ENCODE assay signal across 14 cellular contexts in genomic region chr12:92485356-92486348, GRCh38.
DNase-seq lines count a peak whose midpoint lies in the region; ATAC-seq lines count a peak whose summit lies in the region.
"Had no signal": no experiment of that assay in that cellular context is flagged by ENCODE, and none has a peak within 500 bp of the region (broad histone marks: within the 10 kb centered on the region; RNA-seq: fewer than 3 reads in every experiment).

No MANE protein-coding gene starts in this region.

- WGBS in right cardiac atrium, result 66% methylated on average over 6 of the region's 6 CpGs

- DNase-seq in NOMO-1 treated with DMSO at 0.1 percent for 48 hours (lab: John Stamatoyannopoulos, UW; ENCODE audit: unreplicated experiment), result peak; percentile 26
- DNase-seq in NOMO-1 treated with dmso at 0.1 percent for 144 hours (lab: John Stamatoyannopoulos, UW; ENCODE audit: unreplicated experiment), result no peak
- no peak for DNase-seq in right cardiac atrium
- no peak for DNase-seq in stimulated activated naive B cell treated with anti-CD40 and anti-IgM and Interleukin-4, amounts not matched to agents 10 μg/mL and 1 μg/mL and 100 μg/mL, for 72 hours
- no peak for DNase-seq in ACHN
- DNase-seq: activated effector memory CD4-positive, alpha-beta T cell treated with Interleukin-2 at 50 U/mL for 16 hours; cortex of kidney; mammary epithelial cell; NCI-H1930; WERI-Rb-1 had no signal

- H3K27ac Mint-ChIP-seq in activated T-helper 17 cell treated with anti-CD3 and anti-CD28 coated beads, Interleukin-2, amount 50 U/mL, for 72 hours, result peak overlapping the region; percentile 81
- H3K27ac Mint-ChIP-seq in stimulated activated naive B cell treated with anti-CD40 and anti-IgM and Interleukin-4, amounts not matched to agents 10 μg/mL and 1 μg/mL and 100 μg/mL, for 72 hours, result peak overlapping the region; percentile 82

- no peaks in the 10 kb centered on the region for H3K36me3 Mint-ChIP-seq in activated T-helper 17 cell treated with anti-CD3 and anti-CD28 coated beads, Interleukin-2, amount 50 U/mL, for 72 hours (ENCODE audit: low read depth)
- H3K36me3 Mint-ChIP-seq in stimulated activated naive B cell treated with anti-CD40 and anti-IgM and Interleukin-4, amounts not matched to agents 10 μg/mL and 1 μg/mL and 100 μg/mL, for 72 hours, result peaks cover 6 to 11% of the 10 kb centered on the region in 2 donors

- peaks cover 8% of the 10 kb centered on the region for H3K9me3 Mint-ChIP-seq in activated T-helper 17 cell treated with anti-CD3 and anti-CD28 coated beads, Interleukin-2, amount 50 U/mL, for 72 hours
- H3K9me3 Mint-ChIP-seq in stimulated activated naive B cell treated with anti-CD40 and anti-IgM and Interleukin-4, amounts not matched to agents 10 μg/mL and 1 μg/mL and 100 μg/mL, for 72 hours, result peaks cover 0 to 2% of the 10 kb centered on the region in 2 donors

- ATAC-seq in activated T-helper 17 cell treated with anti-CD3 and anti-CD28 coated beads, Interleukin-2, amount 50 U/mL, for 72 hours (replicated peaks), result peak; percentile 63
- ATAC-seq in right cardiac atrium (peak; percentile 39 to 59), HG03159 (IDR thresholded peaks at IDR 0.05; ENCODE audit: unreplicated experiment) (no peak), HG03196 (IDR thresholded peaks at IDR 0.05; ENCODE audit: unreplicated experiment) (no peak)
- peak; percentile 43 to 53 for ATAC-seq in stimulated activated naive B cell treated with anti-CD40 and anti-IgM and Interleukin-4, amounts not matched to agents 10 μg/mL and 1 μg/mL and 100 μg/mL, for 72 hours (replicated peaks)

- H3K27me3 ChIP-seq in right cardiac atrium (ENCODE audit: control insufficient read depth, insufficient read depth), result no peaks in the 10 kb centered on the region

- intact Hi-C loops in right cardiac atrium (cut with DNase I), result no loop called here

- H3K4me3 ChIP-seq in right cardiac atrium (ENCODE audit: low read length), result no peak overlapping the region

- no peaks in the 10 kb centered on the region for H3K27me3 Mint-ChIP-seq in activated T-helper 17 cell treated with anti-CD3 and anti-CD28 coated beads, Interleukin-2, amount 50 U/mL, for 72 hours
- no peaks in the 10 kb centered on the region for H3K27me3 Mint-ChIP-seq in stimulated activated naive B cell treated with anti-CD40 and anti-IgM and Interleukin-4, amounts not matched to agents 10 μg/mL and 1 μg/mL and 100 μg/mL, for 72 hours

- H3K4me3 Mint-ChIP-seq in activated T-helper 17 cell treated with anti-CD3 and anti-CD28 coated beads, Interleukin-2, amount 50 U/mL, for 72 hours, result peak overlapping the region; percentile 56
- peak overlapping the region; percentile 27 to 64 for H3K4me3 Mint-ChIP-seq in stimulated activated naive B cell treated with anti-CD40 and anti-IgM and Interleukin-4, amounts not matched to agents 10 μg/mL and 1 μg/mL and 100 μg/mL, for 72 hours

- H3K4me1 ChIP-seq in right cardiac atrium (ENCODE audit: control insufficient read depth, insufficient read depth, low read length), result no peaks in the 10 kb centered on the region

- H3K4me1 Mint-ChIP-seq in activated T-helper 17 cell treated with anti-CD3 and anti-CD28 coated beads, Interleukin-2, amount 50 U/mL, for 72 hours, result peaks cover 8% of the 10 kb centered on the region
- peaks cover 35 to 56% of the 10 kb centered on the region in 2 donors for H3K4me1 Mint-ChIP-seq in stimulated activated naive B cell treated with anti-CD40 and anti-IgM and Interleukin-4, amounts not matched to agents 10 μg/mL and 1 μg/mL and 100 μg/mL, for 72 hours

- in situ Hi-C loops in ACHN (cut with HindIII; ENCODE audit: low pct_ligation_motif_present, low pct_unique_long_range_greater_than_20kb, low sequenced_read_pairs), result no loop called here

- H3K27ac ChIP-seq in right cardiac atrium (ENCODE audit: low read length), result peak overlapping the region; percentile 25
- H3K27ac ChIP-seq: RWPE1, WERI-Rb-1 had no signal

- no peaks in the 10 kb centered on the region for H3K9me3 ChIP-seq in right cardiac atrium (ENCODE audit: control insufficient read depth, low read length)

Comparison
In these comparisons a context has a peak if more than half of its experiments do, and no peak if none do; other contexts are left out.
1. ATAC-seq: peak in activated T-helper 17 cell treated with anti-CD3 and anti-CD28 coated beads, Interleukin-2, amount 50 U/mL, for 72 hours (single experiment), right cardiac atrium (2 of 2) and stimulated activated naive B cell treated with anti-CD40 and anti-IgM and Interleukin-4, amounts not matched to agents 10 μg/mL and 1 μg/mL and 100 μg/mL, for 72 hours (2 of 2); none in HG03159 (single experiment) and HG03196 (single experiment).